ENCODE assay signal across 7 cellular contexts in the genomic region with DNA sequence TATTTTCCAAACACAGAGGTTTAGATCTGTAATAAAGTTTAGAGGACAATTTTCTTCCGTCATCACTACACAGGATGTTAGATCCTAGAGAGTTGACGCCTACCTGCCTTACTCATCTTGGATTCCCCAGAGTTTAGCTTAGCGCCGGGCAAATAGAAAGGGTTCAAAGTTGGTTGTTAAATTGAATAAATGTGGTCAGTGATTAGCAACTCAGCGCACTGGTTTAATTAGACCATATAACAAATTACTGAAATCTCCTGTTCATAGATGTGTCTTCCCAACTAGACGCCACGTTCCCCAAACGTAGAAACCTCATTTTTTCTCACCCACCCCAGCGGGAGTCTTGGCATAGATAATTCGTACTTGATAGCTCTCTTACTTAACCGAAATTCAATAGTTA.
DNase-seq lines count a peak whose midpoint lies in the region; ATAC-seq and TF ChIP-seq lines count a peak whose summit lies in the region.

No MANE protein-coding gene starts in this region.

- DNase-seq in NB4 (ENCODE audit: low read depth) = peak; percentile 26
- peak; percentile 35 for DNase-seq in activated naive CD4-positive, alpha-beta T cell treated with anti-CD3 and anti-CD28 coated beads, Interleukin-2, amount 50 U/mL, for 16 hours
- DNase-seq in hippocampal formation (lab: John Stamatoyannopoulos, UW) = peak; percentile 20 to 52
- peak; percentile 25 for DNase-seq in skeletal muscle cell (ENCODE audit: low read depth)
- DNase-seq in effector CD8-positive, alpha-beta T cell (lab: John Stamatoyannopoulos, UW) = no peak

- H3K4me1 ChIP-seq in HEK293 (ENCODE audit: control insufficient read depth, insufficient read depth, low read length) = no peaks in the 10 kb centered on the region

- peak overlapping the region; percentile 83 for H3K4me3 ChIP-seq in HEK293 (ENCODE audit: low read depth, low read length)
- peak overlapping the region; percentile 75 for H3K4me3 ChIP-seq in NB4 (ENCODE audit: low read depth, low read length)
- H3K4me3 ChIP-seq in skeletal muscle cell (ENCODE audit: low read depth, low read length) = peak overlapping the region; percentile 96

- TF ChIP-seq CTCF in HEK293 (tag by site-specific recombination; IDR thresholded peaks at IDR 0.05) (no peak), NB4 (IDR thresholded peaks at IDR 0.05; ENCODE audit: low read depth, low read length) (no peak)

- no peak for TF ChIP-seq POLR2A in NB4 (IDR thresholded peaks at IDR 0.05; ENCODE audit: extremely low read depth, insufficient read length)

- H3K36me3 ChIP-seq in HEK293 (ENCODE audit: control insufficient read depth in 2 of 2, insufficient read depth in 1 of 2, low read length in 2 of 2) = peaks cover 3 to 13% of the 10 kb centered on the region in 2 experiments

- POLR2A ChIA-PET in HEK293 (lab: Yijun Ruan, JAX) = interaction anchor here (1.1 kb wide), 1 partner anchor 338 kb away, joined by 4 read pairs; a partner anchor contains a TSS

- CTCF ChIA-PET in HEK293 (lab: Yijun Ruan, JAX) = no interaction called here

- ATAC-seq in GM18502 (IDR thresholded peaks at IDR 0.05; ENCODE audit: poor library complexity, unreplicated experiment) = peak; percentile 19

- no peak overlapping the region for H3K27ac ChIP-seq in HEK293 (ENCODE audit: extremely low read depth, low read depth, low read length)

- H3K9me3 ChIP-seq in HEK293 (ENCODE audit: control insufficient read depth, insufficient read depth, low read depth, low read length) = no peaks in the 10 kb centered on the region

TF ChIP-seq in HEK293, 187 proteins besides CTCF, POLR2A, EP300 and RAD21:
- TF ChIP-seq, protein P1, sequence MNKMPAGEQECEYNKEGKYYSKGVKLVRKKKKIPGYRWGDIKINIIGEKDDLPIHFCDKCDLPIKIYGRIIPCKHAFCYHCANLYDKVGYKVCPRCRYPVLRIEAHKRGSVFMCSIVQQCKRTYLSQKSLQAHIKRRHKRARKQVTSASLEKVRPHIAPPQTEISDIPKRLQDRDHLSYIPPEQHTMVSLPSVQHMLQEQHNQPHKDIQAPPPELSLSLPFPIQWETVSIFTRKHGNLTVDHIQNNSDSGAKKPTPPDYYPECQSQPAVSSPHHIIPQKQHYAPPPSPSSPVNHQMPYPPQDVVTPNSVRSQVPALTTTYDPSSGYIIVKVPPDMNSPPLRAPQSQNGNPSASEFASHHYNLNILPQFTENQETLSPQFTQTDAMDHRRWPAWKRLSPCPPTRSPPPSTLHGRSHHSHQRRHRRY (tag by site-specific recombination; IDR thresholded peaks at IDR 0.05) = no peak
- TF ChIP-seq PRDM1 (tag by site-specific recombination; IDR thresholded peaks at IDR 0.05) = 0 out of 2 replicates have a peak, but pooled peaks have one; percentile 8
- no peak for TF ChIP-seq TCF7L2 (IDR thresholded peaks at IDR 0.05; ENCODE audit: borderline replicate concordance, low read depth, low read length)
- TF ChIP-seq ZNF629 (tag by site-specific recombination; IDR thresholded peaks at IDR 0.05) = peak; percentile 63; the same call in 1 of the 2 replicates
- TF ChIP-seq ZNF394 (tag by site-specific recombination; IDR thresholded peaks at IDR 0.05; ENCODE audit: borderline replicate concordance) = 0 out of 2 replicates have a peak, but pooled peaks have one; percentile 5
- TF ChIP-seq, protein P2, sequence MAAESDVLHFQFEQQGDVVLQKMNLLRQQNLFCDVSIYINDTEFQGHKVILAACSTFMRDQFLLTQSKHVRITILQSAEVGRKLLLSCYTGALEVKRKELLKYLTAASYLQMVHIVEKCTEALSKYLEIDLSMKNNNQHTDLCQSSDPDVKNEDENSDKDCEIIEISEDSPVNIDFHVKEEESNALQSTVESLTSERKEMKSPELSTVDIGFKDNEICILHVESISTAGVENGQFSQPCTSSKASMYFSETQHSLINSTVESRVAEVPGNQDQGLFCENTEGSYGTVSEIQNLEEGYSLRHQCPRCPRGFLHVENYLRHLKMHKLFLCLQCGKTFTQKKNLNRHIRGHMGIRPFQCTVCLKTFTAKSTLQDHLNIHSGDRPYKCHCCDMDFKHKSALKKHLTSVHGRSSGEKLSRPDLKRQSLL (tag by site-specific recombination; IDR thresholded peaks at IDR 0.05) = no peak
- TF ChIP-seq, protein P3, sequence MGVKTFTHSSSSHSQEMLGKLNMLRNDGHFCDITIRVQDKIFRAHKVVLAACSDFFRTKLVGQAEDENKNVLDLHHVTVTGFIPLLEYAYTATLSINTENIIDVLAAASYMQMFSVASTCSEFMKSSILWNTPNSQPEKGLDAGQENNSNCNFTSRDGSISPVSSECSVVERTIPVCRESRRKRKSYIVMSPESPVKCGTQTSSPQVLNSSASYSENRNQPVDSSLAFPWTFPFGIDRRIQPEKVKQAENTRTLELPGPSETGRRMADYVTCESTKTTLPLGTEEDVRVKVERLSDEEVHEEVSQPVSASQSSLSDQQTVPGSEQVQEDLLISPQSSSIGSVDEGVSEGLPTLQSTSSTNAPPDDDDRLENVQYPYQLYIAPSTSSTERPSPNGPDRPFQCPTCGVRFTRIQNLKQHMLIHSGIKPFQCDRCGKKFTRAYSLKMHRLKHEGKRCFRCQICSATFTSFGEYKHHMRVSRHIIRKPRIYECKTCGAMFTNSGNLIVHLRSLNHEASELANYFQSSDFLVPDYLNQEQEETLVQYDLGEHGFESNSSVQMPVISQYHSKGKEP (tag by site-specific recombination; IDR thresholded peaks at IDR 0.05) = 0 out of 2 replicates have a peak, but pooled peaks have one; percentile 26
- no peak for TF ChIP-seq ZBTB8A (tag by site-specific recombination; IDR thresholded peaks at IDR 0.05)
- TF ChIP-seq ZBTB21 (tag by site-specific recombination; IDR thresholded peaks at IDR 0.05) = peak; percentile 37; the same call in 1 of the 2 replicates
- TF ChIP-seq ZBTB17 (tag by site-specific recombination; IDR thresholded peaks at IDR 0.05) = 0 out of 2 replicates have a peak, but pooled peaks have one; percentile 41
